Comparison of ENCODE assay signal across 8 cellular contexts in genomic region chr2:57549642-57550102, GRCh38.
DNase-seq lines count a peak whose midpoint lies in the region; ATAC-seq, FAIRE-seq and TF ChIP-seq lines count a peak whose summit lies in the region.

No MANE protein-coding gene starts in this region.

- H3K4me2 ChIP-seq in OCI-LY1 (ENCODE audit: low read length) = no peak overlapping the region
- H3K4me2 ChIP-seq in keratinocyte (ENCODE audit: control insufficient read depth, extremely low read depth, insufficient read depth, low read depth, low read length) = no peak overlapping the region

- H3K4me3 ChIP-seq in BJ (ENCODE audit: low read depth, low read length) (no peak overlapping the region), OCI-LY1 (ENCODE audit: low read depth, low read length, poor library complexity, severe bottlenecking) (no peak overlapping the region), keratinocyte (ENCODE audit: control insufficient read depth in 2 of 3, extremely low read depth in 1 of 3, insufficient read depth in 2 of 3, low read depth in 1 of 3, low read length in 3 of 3) (no peak overlapping the region)

- H3K27ac ChIP-seq in OCI-LY1 (ENCODE audit: low read depth, low read length, poor library complexity, severe bottlenecking) = no peak overlapping the region
- no peak overlapping the region for H3K27ac ChIP-seq in keratinocyte (ENCODE audit: control insufficient read depth, insufficient read depth, low read length)

- H2AFZ ChIP-seq in OCI-LY1 (ENCODE audit: low read length) (no peak overlapping the region), keratinocyte (ENCODE audit: control insufficient read depth, low read length) (no peak overlapping the region)

- H3F3A ChIP-seq in OCI-LY1 (ENCODE audit: insufficient read depth, low read length) = no peaks in the 10 kb centered on the region

- TF ChIP-seq CTCF in BJ (IDR thresholded peaks at IDR 0.05; ENCODE audit: insufficient read depth, low read depth, low read length) = peak; percentile 42; the same call in 1 of the 2 replicates
- TF ChIP-seq CTCF in OCI-LY1 (IDR thresholded peaks at IDR 0.05; ENCODE audit: low read length) = peak; percentile 66
- peak in 2 of 3 experiments; percentile 36 to 48 for TF ChIP-seq CTCF in keratinocyte (optimal IDR thresholded peaks at IDR 0.05 in 1 of 3, IDR thresholded peaks at IDR 0.05 in 1 of 3, conservative IDR thresholded peaks at IDR 0.05 in 1 of 3; ENCODE audit: extremely low read depth in 1 of 3, insufficient read depth in 2 of 3, low read length in 3 of 3)

- peak; percentile 85 for ATAC-seq in GM18868 (IDR thresholded peaks at IDR 0.05; ENCODE audit: unreplicated experiment)
- ATAC-seq in HG03159 (IDR thresholded peaks at IDR 0.05; ENCODE audit: unreplicated experiment) = peak; percentile 69
- no peak for ATAC-seq in GM18498 (IDR thresholded peaks at IDR 0.05; ENCODE audit: unreplicated experiment)

- dilution Hi-C loops in keratinocyte (cut with MboI; ENCODE audit: extremely low pct_ligation_motif_present, low sequenced_read_pairs) = no loop called here

- no peaks in the 10 kb centered on the region for H3K4me1 ChIP-seq in OCI-LY1 (ENCODE audit: insufficient read depth, low read length, severe bottlenecking)
- H3K4me1 ChIP-seq in keratinocyte (ENCODE audit: control insufficient read depth, extremely low read depth, insufficient read depth, low read length) = no peaks in the 10 kb centered on the region

- no peaks in the 10 kb centered on the region for H3K9me1 ChIP-seq in keratinocyte (ENCODE audit: control insufficient read depth, extremely low read depth, insufficient read depth, low read length)

- H3K9me3 ChIP-seq in OCI-LY1 (ENCODE audit: low read length) (no peaks in the 10 kb centered on the region), keratinocyte (ENCODE audit: control insufficient read depth, low read depth, low read length) (no peaks in the 10 kb centered on the region)

- H3K9ac ChIP-seq in OCI-LY1 (ENCODE audit: low read length) = no peak overlapping the region
- H3K9ac ChIP-seq in keratinocyte (ENCODE audit: control insufficient read depth, extremely low read depth, insufficient read depth, low read length) = no peak overlapping the region

- no peak for FAIRE-seq in keratinocyte (lab: Jason Lieb, UNC)

- no peaks in the 10 kb centered on the region for H3K79me2 ChIP-seq in OCI-LY1 (ENCODE audit: insufficient read depth, low read length)
- H3K79me2 ChIP-seq in keratinocyte (ENCODE audit: control insufficient read depth, insufficient read depth, low read length) = no peaks in the 10 kb centered on the region

- DNase-seq in BJ (ENCODE audit: low read depth) (no peak), keratinocyte (ENCODE audit: low read depth, low spot score) (no peak), middle frontal gyrus (ENCODE audit: extremely low spot score, low spot score) (no peak), C1 segment of cervical spinal cord (lab: John Stamatoyannopoulos, UW) (no peak)

- POLR2A ChIA-PET in BJ (lab: Charles Lee) = no interaction called here

- H4K20me1 ChIP-seq in OCI-LY1 (ENCODE audit: insufficient read depth, low read length) (no peaks in the 10 kb centered on the region), keratinocyte (ENCODE audit: control insufficient read depth, extremely low read depth, insufficient read depth, low read length) (no peaks in the 10 kb centered on the region)

- H3K27me3 ChIP-seq in BJ (ENCODE audit: control insufficient read depth, insufficient read depth, low read length) = no peaks in the 10 kb centered on the region
- no peaks in the 10 kb centered on the region for H3K27me3 ChIP-seq in OCI-LY1 (ENCODE audit: insufficient read depth, low read length)
- no peaks in the 10 kb centered on the region for H3K27me3 ChIP-seq in keratinocyte (ENCODE audit: control insufficient read depth, extremely low read depth, insufficient read depth, low read length)

- H3K9me2 ChIP-seq in OCI-LY1 (ENCODE audit: low read depth, low read length) = no peaks in the 10 kb centered on the region

- CTCF ChIA-PET in BJ (lab: Yijun Ruan, JAX) = no interaction called here

- H3K36me3 ChIP-seq in BJ (ENCODE audit: control insufficient read depth, insufficient read depth, low read length) (no peaks in the 10 kb centered on the region), OCI-LY1 (ENCODE audit: insufficient read depth, low read length) (no peaks in the 10 kb centered on the region), keratinocyte (ENCODE audit: control insufficient read depth in 2 of 2, extremely low read depth in 1 of 2, insufficient read depth in 2 of 2, low read length in 2 of 2) (no peaks in the 10 kb centered on the region)
